In the genomic region with DNA sequence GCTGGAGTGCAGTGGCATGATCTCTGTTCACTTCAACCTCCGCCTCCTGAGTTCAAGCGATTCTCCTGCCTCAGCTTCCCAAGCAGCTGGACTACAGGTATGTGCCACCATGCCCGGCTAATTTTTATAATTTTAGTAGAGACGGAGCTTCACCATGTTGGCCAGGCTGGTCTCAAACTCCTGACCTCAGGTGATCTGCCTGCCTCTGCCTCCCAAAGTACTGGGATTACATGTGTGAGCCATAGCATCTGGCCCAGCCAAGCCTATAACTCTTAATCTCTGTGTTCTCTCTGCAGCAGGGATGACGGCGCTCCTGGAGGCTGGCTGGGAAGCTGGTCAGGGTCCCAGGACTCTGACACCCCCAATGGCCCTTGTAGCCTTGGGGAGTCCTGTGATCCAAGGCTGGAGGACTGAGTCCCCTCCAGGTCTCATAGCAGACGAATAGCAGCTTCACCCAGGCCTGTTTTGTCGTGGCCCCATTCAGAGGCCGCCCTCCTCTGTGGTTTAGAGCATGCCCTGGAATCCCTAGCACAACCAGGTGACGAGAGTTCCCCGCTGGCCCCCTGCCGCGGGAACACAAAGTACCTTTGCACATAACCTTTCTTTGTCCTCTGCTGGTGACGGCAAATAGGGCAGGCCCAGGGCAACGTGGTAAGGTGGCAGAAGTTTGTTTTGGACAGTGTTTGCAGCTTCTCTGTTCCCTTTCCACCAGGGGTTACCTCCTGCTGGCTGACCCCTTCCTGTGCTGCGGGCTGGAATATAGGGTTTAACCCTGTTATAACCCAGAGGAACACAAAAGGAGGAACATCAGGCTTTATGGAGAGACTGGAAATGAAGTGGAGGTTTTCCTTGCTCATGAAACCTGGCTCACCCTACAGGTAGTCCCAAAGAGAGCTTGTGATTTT, we compare ENCODE assay signal across 1 cellular context.
A peak's percentile ranks its signal among the peaks of the same experiment; 100 is the strongest.
TF ChIP-seq lines count a peak whose summit lies in the region.

No MANE protein-coding gene starts in this region.

TF ChIP-seq in HepG2, 621 proteins besides CTCF, POLR2A, EP300 and RAD21 (continued from another document and continues in another):
- TF ChIP-seq KDM6A (CRISPR knock-in tag; IDR thresholded peaks at IDR 0.05; ENCODE audit: low read depth) = peak; percentile 73
- peak; percentile 32; the same call in 1 of the 2 replicates for TF ChIP-seq RFX3 (CRISPR knock-in tag; IDR thresholded peaks at IDR 0.05)
- TF ChIP-seq ZNF17 (CRISPR knock-in tag; IDR thresholded peaks at IDR 0.05) = no peak
- TF ChIP-seq ZNF264 (CRISPR knock-in tag; IDR thresholded peaks at IDR 0.05) = peak; percentile 68
- peak; percentile 68; the same call in 1 of the 2 replicates for TF ChIP-seq MXD4 (CRISPR knock-in tag; IDR thresholded peaks at IDR 0.05)
- TF ChIP-seq LBX2 (CRISPR knock-in tag; IDR thresholded peaks at IDR 0.05; ENCODE audit: borderline replicate concordance) = no peak
- no peak for TF ChIP-seq ZNF75D (CRISPR knock-in tag; IDR thresholded peaks at IDR 0.05; ENCODE audit: borderline replicate concordance)
- peak; percentile 89 for TF ChIP-seq GATAD2A (CRISPR knock-in tag; IDR thresholded peaks at IDR 0.05)
- peak; percentile 72; the same call in 1 of the 2 replicates for TF ChIP-seq SALL2 (CRISPR knock-in tag; IDR thresholded peaks at IDR 0.05)
- no peak for TF ChIP-seq ONECUT2 (CRISPR knock-in tag; IDR thresholded peaks at IDR 0.05)
- TF ChIP-seq SMC3 (IDR thresholded peaks at IDR 0.05; ENCODE audit: low read length) = peak; percentile 84
- no peak for TF ChIP-seq MATR3 (CRISPR knock-in tag; IDR thresholded peaks at IDR 0.05)
- TF ChIP-seq RFXAP (CRISPR knock-in tag; IDR thresholded peaks at IDR 0.05; ENCODE audit: borderline replicate concordance) = peak; percentile 63
- no peak for TF ChIP-seq MAFF (IDR thresholded peaks at IDR 0.05; ENCODE audit: low read depth, low read length)
- no peak for TF ChIP-seq E2F5 (CRISPR knock-in tag; conservative IDR thresholded peaks at IDR 0.05)
- no peak for TF ChIP-seq KDM4B (CRISPR knock-in tag; IDR thresholded peaks at IDR 0.05)
- TF ChIP-seq TBX2 (CRISPR knock-in tag; IDR thresholded peaks at IDR 0.05; ENCODE audit: borderline replicate concordance) = peak; percentile 93
- TF ChIP-seq NBN (conservative IDR thresholded peaks at IDR 0.05) = no peak
- peak; percentile 80 for TF ChIP-seq HMG20B (CRISPR knock-in tag; conservative IDR thresholded peaks at IDR 0.05)
- TF ChIP-seq ZNF839 (CRISPR knock-in tag; IDR thresholded peaks at IDR 0.05; ENCODE audit: borderline replicate concordance) = 0 out of 2 replicates have a peak, but pooled peaks have one; percentile 44
- TF ChIP-seq SIX1 (CRISPR knock-in tag; IDR thresholded peaks at IDR 0.05; ENCODE audit: borderline replicate concordance) = peak; percentile 68; the same call in 1 of the 2 replicates
- TF ChIP-seq AGO2 (optimal IDR thresholded peaks at IDR 0.05; ENCODE audit: low read depth, low read length) = no peak
- TF ChIP-seq EHMT2 (IDR thresholded peaks at IDR 0.05; ENCODE audit: borderline replicate concordance, low read depth, low read length) = no peak
- peak; percentile 74; the same call in 1 of the 2 replicates for TF ChIP-seq ZMYM2 (CRISPR knock-in tag; IDR thresholded peaks at IDR 0.05)
- TF ChIP-seq ZNF724P (CRISPR knock-in tag; IDR thresholded peaks at IDR 0.05; ENCODE audit: borderline replicate concordance) = peak; percentile 74; the same call in 1 of the 2 replicates
- TF ChIP-seq, protein P1, sequence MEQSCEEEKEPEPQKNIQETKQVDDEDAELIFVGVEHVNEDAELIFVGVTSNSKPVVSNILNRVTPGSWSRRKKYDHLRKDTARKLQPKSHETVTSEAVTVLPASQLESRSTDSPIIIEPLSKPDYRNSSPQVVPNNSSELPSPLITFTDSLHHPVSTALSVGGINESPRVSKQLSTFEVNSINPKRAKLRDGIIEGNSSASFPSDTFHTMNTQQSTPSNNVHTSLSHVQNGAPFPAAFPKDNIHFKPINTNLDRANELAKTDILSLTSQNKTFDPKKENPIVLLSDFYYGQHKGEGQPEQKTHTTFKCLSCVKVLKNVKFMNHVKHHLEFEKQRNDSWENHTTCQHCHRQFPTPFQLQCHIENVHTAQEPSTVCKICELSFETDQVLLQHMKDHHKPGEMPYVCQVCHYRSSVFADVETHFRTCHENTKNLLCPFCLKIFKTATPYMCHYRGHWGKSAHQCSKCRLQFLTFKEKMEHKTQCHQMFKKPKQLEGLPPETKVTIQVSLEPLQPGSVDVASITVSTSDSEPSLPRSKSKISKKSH (CRISPR knock-in tag; IDR thresholded peaks at IDR 0.05; ENCODE audit: borderline replicate concordance) = 0 out of 2 replicates have a peak, but pooled peaks have one; percentile 69
- peak; percentile 65 for TF ChIP-seq CEBPG (CRISPR knock-in tag; IDR thresholded peaks at IDR 0.05)
- 0 out of 2 replicates have a peak, but pooled peaks have one; percentile 21 for TF ChIP-seq RCOR2 (CRISPR knock-in tag; IDR thresholded peaks at IDR 0.05)
- TF ChIP-seq SNRNP70 (IDR thresholded peaks at IDR 0.05; ENCODE audit: low read depth, low read length) = no peak
- no peak for TF ChIP-seq RBM39 (IDR thresholded peaks at IDR 0.05; ENCODE audit: low read depth, low read length, poor library complexity, severe bottlenecking)
- peak; percentile 70 for TF ChIP-seq GMEB1 (CRISPR knock-in tag; IDR thresholded peaks at IDR 0.05; ENCODE audit: borderline replicate concordance)
- TF ChIP-seq ZNF335 (CRISPR knock-in tag; IDR thresholded peaks at IDR 0.05) = peak; percentile 70; the same call in 1 of the 2 replicates
- no peak for TF ChIP-seq ZNF572 (CRISPR knock-in tag; IDR thresholded peaks at IDR 0.05)
- TF ChIP-seq PHF5A (CRISPR knock-in tag; IDR thresholded peaks at IDR 0.05; ENCODE audit: low read depth, unreplicated experiment) = peak; percentile 96
- no peak for TF ChIP-seq MTF1 (CRISPR knock-in tag; IDR thresholded peaks at IDR 0.05)
- TF ChIP-seq BHLHE40 (IDR thresholded peaks at IDR 0.05; ENCODE audit: low read length) = 0 out of 2 replicates have a peak, but pooled peaks have one; percentile 28
- no peak for TF ChIP-seq NCOR1 (IDR thresholded peaks at IDR 0.05; ENCODE audit: borderline replicate concordance, low read length)
- TF ChIP-seq, protein P2, sequence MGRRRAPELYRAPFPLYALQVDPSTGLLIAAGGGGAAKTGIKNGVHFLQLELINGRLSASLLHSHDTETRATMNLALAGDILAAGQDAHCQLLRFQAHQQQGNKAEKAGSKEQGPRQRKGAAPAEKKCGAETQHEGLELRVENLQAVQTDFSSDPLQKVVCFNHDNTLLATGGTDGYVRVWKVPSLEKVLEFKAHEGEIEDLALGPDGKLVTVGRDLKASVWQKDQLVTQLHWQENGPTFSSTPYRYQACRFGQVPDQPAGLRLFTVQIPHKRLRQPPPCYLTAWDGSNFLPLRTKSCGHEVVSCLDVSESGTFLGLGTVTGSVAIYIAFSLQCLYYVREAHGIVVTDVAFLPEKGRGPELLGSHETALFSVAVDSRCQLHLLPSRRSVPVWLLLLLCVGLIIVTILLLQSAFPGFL (CRISPR knock-in tag; IDR thresholded peaks at IDR 0.05) = no peak
- TF ChIP-seq SIN3A (IDR thresholded peaks at IDR 0.05; ENCODE audit: borderline replicate concordance, low read depth, low read length) = no peak
- TF ChIP-seq ARNT (IDR thresholded peaks at IDR 0.05) = no peak
- TF ChIP-seq, protein P3, sequence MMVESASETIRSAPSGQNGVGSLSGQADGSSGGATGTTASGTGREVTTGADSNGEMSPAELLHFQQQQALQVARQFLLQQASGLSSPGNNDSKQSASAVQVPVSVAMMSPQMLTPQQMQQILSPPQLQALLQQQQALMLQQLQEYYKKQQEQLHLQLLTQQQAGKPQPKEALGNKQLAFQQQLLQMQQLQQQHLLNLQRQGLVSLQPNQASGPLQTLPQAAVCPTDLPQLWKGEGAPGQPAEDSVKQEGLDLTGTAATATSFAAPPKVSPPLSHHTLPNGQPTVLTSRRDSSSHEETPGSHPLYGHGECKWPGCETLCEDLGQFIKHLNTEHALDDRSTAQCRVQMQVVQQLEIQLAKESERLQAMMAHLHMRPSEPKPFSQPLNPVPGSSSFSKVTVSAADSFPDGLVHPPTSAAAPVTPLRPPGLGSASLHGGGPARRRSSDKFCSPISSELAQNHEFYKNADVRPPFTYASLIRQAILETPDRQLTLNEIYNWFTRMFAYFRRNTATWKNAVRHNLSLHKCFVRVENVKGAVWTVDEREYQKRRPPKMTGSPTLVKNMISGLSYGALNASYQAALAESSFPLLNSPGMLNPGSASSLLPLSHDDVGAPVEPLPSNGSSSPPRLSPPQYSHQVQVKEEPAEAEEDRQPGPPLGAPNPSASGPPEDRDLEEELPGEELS (CRISPR knock-in tag; IDR thresholded peaks at IDR 0.05) = peak; percentile 79
- peak; percentile 48 for TF ChIP-seq IKZF4 (CRISPR knock-in tag; IDR thresholded peaks at IDR 0.05; ENCODE audit: borderline replicate concordance, low read depth, not compliant biosample characterization)
- TF ChIP-seq ZFP41 (CRISPR knock-in tag; IDR thresholded peaks at IDR 0.05; ENCODE audit: borderline replicate concordance) = 0 out of 2 replicates have a peak, but pooled peaks have one; percentile 3
- peak; percentile 85 for TF ChIP-seq ELF3 (CRISPR knock-in tag; IDR thresholded peaks at IDR 0.05)
- TF ChIP-seq ZNF232 (CRISPR knock-in tag; IDR thresholded peaks at IDR 0.05; ENCODE audit: borderline replicate concordance) = no peak
- TF ChIP-seq, protein P4, sequence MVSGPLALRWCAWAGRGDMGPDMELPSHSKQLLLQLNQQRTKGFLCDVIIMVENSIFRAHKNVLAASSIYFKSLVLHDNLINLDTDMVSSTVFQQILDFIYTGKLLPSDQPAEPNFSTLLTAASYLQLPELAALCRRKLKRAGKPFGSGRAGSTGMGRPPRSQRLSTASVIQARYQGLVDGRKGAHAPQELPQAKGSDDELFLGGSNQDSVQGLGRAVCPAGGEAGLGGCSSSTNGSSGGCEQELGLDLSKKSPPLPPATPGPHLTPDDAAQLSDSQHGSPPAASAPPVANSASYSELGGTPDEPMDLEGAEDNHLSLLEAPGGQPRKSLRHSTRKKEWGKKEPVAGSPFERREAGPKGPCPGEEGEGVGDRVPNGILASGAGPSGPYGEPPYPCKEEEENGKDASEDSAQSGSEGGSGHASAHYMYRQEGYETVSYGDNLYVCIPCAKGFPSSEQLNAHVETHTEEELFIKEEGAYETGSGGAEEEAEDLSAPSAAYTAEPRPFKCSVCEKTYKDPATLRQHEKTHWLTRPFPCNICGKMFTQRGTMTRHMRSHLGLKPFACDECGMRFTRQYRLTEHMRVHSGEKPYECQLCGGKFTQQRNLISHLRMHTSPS (CRISPR knock-in tag; IDR thresholded peaks at IDR 0.05; ENCODE audit: low read depth) = peak; percentile 88; the same call in 1 of the 2 replicates
- TF ChIP-seq, protein P5, sequence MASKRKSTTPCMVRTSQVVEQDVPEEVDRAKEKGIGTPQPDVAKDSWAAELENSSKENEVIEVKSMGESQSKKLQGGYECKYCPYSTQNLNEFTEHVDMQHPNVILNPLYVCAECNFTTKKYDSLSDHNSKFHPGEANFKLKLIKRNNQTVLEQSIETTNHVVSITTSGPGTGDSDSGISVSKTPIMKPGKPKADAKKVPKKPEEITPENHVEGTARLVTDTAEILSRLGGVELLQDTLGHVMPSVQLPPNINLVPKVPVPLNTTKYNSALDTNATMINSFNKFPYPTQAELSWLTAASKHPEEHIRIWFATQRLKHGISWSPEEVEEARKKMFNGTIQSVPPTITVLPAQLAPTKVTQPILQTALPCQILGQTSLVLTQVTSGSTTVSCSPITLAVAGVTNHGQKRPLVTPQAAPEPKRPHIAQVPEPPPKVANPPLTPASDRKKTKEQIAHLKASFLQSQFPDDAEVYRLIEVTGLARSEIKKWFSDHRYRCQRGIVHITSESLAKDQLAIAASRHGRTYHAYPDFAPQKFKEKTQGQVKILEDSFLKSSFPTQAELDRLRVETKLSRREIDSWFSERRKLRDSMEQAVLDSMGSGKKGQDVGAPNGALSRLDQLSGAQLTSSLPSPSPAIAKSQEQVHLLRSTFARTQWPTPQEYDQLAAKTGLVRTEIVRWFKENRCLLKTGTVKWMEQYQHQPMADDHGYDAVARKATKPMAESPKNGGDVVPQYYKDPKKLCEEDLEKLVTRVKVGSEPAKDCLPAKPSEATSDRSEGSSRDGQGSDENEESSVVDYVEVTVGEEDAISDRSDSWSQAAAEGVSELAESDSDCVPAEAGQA (IDR thresholded peaks at IDR 0.05; ENCODE audit: low read depth) = peak; percentile 51; the same call in 1 of the 2 replicates
- TF ChIP-seq, protein P5 (CRISPR knock-in tag; IDR thresholded peaks at IDR 0.05; ENCODE audit: borderline replicate concordance) = no peak
